18 cellular contexts compared by ENCODE assay signal in genomic region chr3:45638299-45639043, GRCh38.
"Had no signal": no experiment of that assay in that cellular context is flagged by ENCODE, and none has a peak within 500 bp of the region (broad histone marks: within the 10 kb centered on the region; RNA-seq: fewer than 3 reads in every experiment).

No MANE protein-coding gene starts in this region.

- H3K4me3 ChIP-seq: esophagus muscularis mucosa, smooth muscle cell, stomach, testis had no signal

- H3K4me3 Mint-ChIP-seq: activated CD4-positive, alpha-beta memory T cell treated with anti-CD3 and anti-CD28 coated beads, Interleukin-2, amount 10 ng/mL, durations not matched to agents 7 days and 5 days; activated naive CD4-positive, alpha-beta T cell treated with anti-CD3 and anti-CD28 coated beads for 36 hours; naive thymus-derived CD8-positive, alpha-beta T cell; stimulated activated effector memory CD8-positive, alpha-beta T cell treated with anti-CD3 and anti-CD28 coated beads, Interleukin-12 subunit alpha, Interleukin-12 subunit beta, amount 100 ng/mL, for 72 hours had no signal

- H3K27me3 Mint-ChIP-seq: activated CD4-positive, alpha-beta memory T cell treated with anti-CD3 and anti-CD28 coated beads, Interleukin-2, amount 10 ng/mL, durations not matched to agents 7 days and 5 days; naive thymus-derived CD8-positive, alpha-beta T cell had no signal

- DNase-seq: activated CD4-positive, alpha-beta memory T cell treated with anti-CD3 and anti-CD28 coated beads, Interleukin-2, amount 10 ng/mL, durations not matched to agents 7 days and 5 days; activated CD4-positive, alpha-beta T cell treated with anti-CD3 and anti-CD28 coated beads for 48 hours; activated CD4-positive, CD25-positive, alpha-beta regulatory T cell; activated naive CD4-positive, alpha-beta T cell treated with anti-CD3 and anti-CD28 coated beads for 36 hours; activated T-cell treated with anti-CD3 and anti-CD28 coated beads, Interleukin-2, amount 50 U/mL, for 1 hour; cerebellar nuclear complex; effector CD8-positive, alpha-beta T cell; naive thymus-derived CD8-positive, alpha-beta T cell; stimulated activated CD4-positive, alpha-beta T cell treated with anti-CD3 and anti-CD28 coated beads, Interleukin-4, amount 100 ng/mL, for 24 hours; stomach; T1000; testis had no signal

- H3K27ac Mint-ChIP-seq: activated CD4-positive, alpha-beta memory T cell treated with anti-CD3 and anti-CD28 coated beads, Interleukin-2, amount 10 ng/mL, durations not matched to agents 7 days and 5 days; activated naive CD4-positive, alpha-beta T cell treated with anti-CD3 and anti-CD28 coated beads for 36 hours; naive thymus-derived CD8-positive, alpha-beta T cell; stimulated activated effector memory CD8-positive, alpha-beta T cell treated with anti-CD3 and anti-CD28 coated beads, Interleukin-12 subunit alpha, Interleukin-12 subunit beta, amount 100 ng/mL, for 72 hours had no signal

- H3K4me2 ChIP-seq: smooth muscle cell had no signal

- H3K9me3 ChIP-seq: esophagus muscularis mucosa, stomach, testis had no signal

- H3K9me3 Mint-ChIP-seq: activated CD4-positive, alpha-beta memory T cell treated with anti-CD3 and anti-CD28 coated beads, Interleukin-2, amount 10 ng/mL, durations not matched to agents 7 days and 5 days; activated naive CD4-positive, alpha-beta T cell treated with anti-CD3 and anti-CD28 coated beads for 36 hours; activated T-helper 2 cell treated with anti-CD3 and anti-CD28 coated beads, Interferon-gamma antibody, Interleukin-2, Interleukin-4, amounts not matched to agents 10 μg/mL and 5 μg/mL and 100 μg/mL, durations not matched to agents 14 hours and 24 hours and 36 hours; naive thymus-derived CD8-positive, alpha-beta T cell; stimulated activated effector memory CD8-positive, alpha-beta T cell treated with anti-CD3 and anti-CD28 coated beads, Interleukin-12 subunit alpha, Interleukin-12 subunit beta, amount 100 ng/mL, for 72 hours had no signal

- H3K27ac ChIP-seq: esophagus muscularis mucosa, parathyroid adenoma, testis had no signal

- H3K27me3 ChIP-seq: esophagus muscularis mucosa, stomach, testis had no signal

- H3K9ac ChIP-seq: parathyroid adenoma had no signal

- H2AFZ ChIP-seq: parathyroid adenoma had no signal

- ATAC-seq: naive thymus-derived CD8-positive, alpha-beta T cell; sciatic nerve; stimulated activated effector memory CD8-positive, alpha-beta T cell treated with anti-CD3 and anti-CD28 coated beads, Interleukin-12 subunit alpha, Interleukin-12 subunit beta, amount 100 ng/mL, for 72 hours had no signal

- H3K4me1 ChIP-seq: testis had no signal
